In genomic region chr2:238261718-238262375, GRCh38 we compare ENCODE assay signal across 19 cellular contexts. TPM values are rescaled to one million over a fixed set of nuclear protein-coding genes. Genes with fewer than 3 reads are reported as not detected.
DNase-seq lines count a peak whose midpoint lies in the region; ATAC-seq, FAIRE-seq and TF ChIP-seq lines count a peak whose summit lies in the region.
"Had no signal": no experiment of that assay in that cellular context is flagged by ENCODE, and none has a peak within 500 bp of the region (broad histone marks: within the 10 kb centered on the region; RNA-seq: fewer than 3 reads in every experiment).

No MANE protein-coding gene starts in this region.

- TF ChIP-seq CTCF in MM.1S (IDR thresholded peaks at IDR 0.05; ENCODE audit: low read length) (no peak), kidney (IDR thresholded peaks at IDR 0.05; ENCODE audit: borderline replicate concordance, extremely low read depth, insufficient read depth) (no peak), psoas muscle (IDR thresholded peaks at IDR 0.05) (no peak)

- H3K27ac ChIP-seq in MM.1S (ENCODE audit: low read length) (peak overlapping the region; percentile 96; the same call in 1 of the 2 replicates), kidney (ENCODE audit: low read depth in 2 of 2, low read length in 2 of 2) (no peak overlapping the region), psoas muscle (peak overlapping the region; percentile 41)
- H3K27ac ChIP-seq: 22Rv1 had no signal

- no peak for FAIRE-seq in kidney (lab: Jason Lieb, UNC)
- FAIRE-seq: D721Med had no signal

- ATAC-seq in psoas muscle: no peak
- ATAC-seq in activated T-helper 17 cell treated with anti-CD3 and anti-CD28 coated beads, Interleukin-2, amount 50 U/mL, for 72 hours (replicated peaks): no peak

- 91 to 94% (median 93%) methylated on average over 15 to 16 of the region's 16 CpGs for WGBS in psoas muscle, 3 donors

- H3K27ac Mint-ChIP-seq in activated naive CD8-positive, alpha-beta T cell: peak overlapping the region; percentile 16
- H3K27ac Mint-ChIP-seq in activated naive CD8-positive, alpha-beta T cell treated with anti-CD3 and anti-CD28 coated beads for 36 hours: no peak overlapping the region
- H3K27ac Mint-ChIP-seq in activated T-helper 17 cell treated with anti-CD3 and anti-CD28 coated beads, Interleukin-2, amount 50 U/mL, for 72 hours: no peak overlapping the region
- H3K27ac Mint-ChIP-seq: CD8-positive, alpha-beta memory T cell had no signal

- intact Hi-C loops in kidney (cut with DNase I) (loop anchor here (10.0 kb wide), 1 partner anchor 397 kb away; no protein-coding TSS in a partner anchor), psoas muscle (cut with DNase I) (loop anchor here (5.0 kb wide), 3 partner anchors 60 to 100 kb away; partner anchors contain the start of gene ILKAP (in 2 of the 2))

- no peaks in the 10 kb centered on the region for H3K9me2 ChIP-seq in MM.1S (replicated peaks; ENCODE audit: insufficient read depth, low read length)

- no peaks in the 10 kb centered on the region for H3K4me1 Mint-ChIP-seq in activated naive CD8-positive, alpha-beta T cell (ENCODE audit: low read depth)
- H3K4me1 Mint-ChIP-seq in activated naive CD8-positive, alpha-beta T cell treated with anti-CD3 and anti-CD28 coated beads for 36 hours: peaks cover 5% of the 10 kb centered on the region
- H3K4me1 Mint-ChIP-seq in activated T-helper 17 cell treated with anti-CD3 and anti-CD28 coated beads, Interleukin-2, amount 50 U/mL, for 72 hours: peaks cover 7% of the 10 kb centered on the region

- H3K4me3 Mint-ChIP-seq in activated naive CD8-positive, alpha-beta T cell: no peak overlapping the region
- H3K4me3 Mint-ChIP-seq in activated naive CD8-positive, alpha-beta T cell treated with anti-CD3 and anti-CD28 coated beads for 36 hours: no peak overlapping the region
- no peak overlapping the region for H3K4me3 Mint-ChIP-seq in activated T-helper 17 cell treated with anti-CD3 and anti-CD28 coated beads, Interleukin-2, amount 50 U/mL, for 72 hours
- H3K4me3 Mint-ChIP-seq: CD8-positive, alpha-beta memory T cell had no signal

- H3K9me3 Mint-ChIP-seq in activated naive CD8-positive, alpha-beta T cell (ENCODE audit: low read depth): no peaks in the 10 kb centered on the region
- no peaks in the 10 kb centered on the region for H3K9me3 Mint-ChIP-seq in activated naive CD8-positive, alpha-beta T cell treated with anti-CD3 and anti-CD28 coated beads for 36 hours
- no peaks in the 10 kb centered on the region for H3K9me3 Mint-ChIP-seq in activated T-helper 17 cell treated with anti-CD3 and anti-CD28 coated beads, Interleukin-2, amount 50 U/mL, for 72 hours
- H3K9me3 Mint-ChIP-seq: CD8-positive, alpha-beta memory T cell had no signal

- H2AFZ ChIP-seq in MM.1S (ENCODE audit: low read length): no peak overlapping the region
- H2AFZ ChIP-seq: GM23248 had no signal

- peaks cover 92% of the 10 kb centered on the region for H3K4me1 ChIP-seq in MM.1S (ENCODE audit: low read length)
- peaks cover 17 to 28% of the 10 kb centered on the region in 2 donors for H3K4me1 ChIP-seq in kidney (ENCODE audit: control insufficient read depth in 1 of 2, insufficient read depth in 1 of 2, low read depth in 1 of 2, low read length in 2 of 2)
- peaks cover 24% of the 10 kb centered on the region for H3K4me1 ChIP-seq in psoas muscle

- no peaks in the 10 kb centered on the region for H3K9me3 ChIP-seq in MM.1S (replicated peaks; ENCODE audit: insufficient read depth, low read length)
- H3K9me3 ChIP-seq in kidney (ENCODE audit: control insufficient read depth in 1 of 2, low read length in 2 of 2): no peaks in the 10 kb centered on the region
- no peaks in the 10 kb centered on the region for H3K9me3 ChIP-seq in psoas muscle
- H3K9me3 ChIP-seq: BE2C had no signal

- no peak overlapping the region for H3K4me3 ChIP-seq in MM.1S (ENCODE audit: low read length)
- no peak overlapping the region for H3K4me3 ChIP-seq in kidney (ENCODE audit: low read length in 2 of 2)
- no peak overlapping the region for H3K4me3 ChIP-seq in psoas muscle
- H3K4me3 ChIP-seq: GM23248 had no signal

- peaks cover 2% of the 10 kb centered on the region for H3K36me3 Mint-ChIP-seq in activated naive CD8-positive, alpha-beta T cell
- H3K36me3 Mint-ChIP-seq in activated naive CD8-positive, alpha-beta T cell treated with anti-CD3 and anti-CD28 coated beads for 36 hours: peaks cover 22% of the 10 kb centered on the region
- H3K36me3 Mint-ChIP-seq in activated T-helper 17 cell treated with anti-CD3 and anti-CD28 coated beads, Interleukin-2, amount 50 U/mL, for 72 hours (ENCODE audit: low read depth): peaks cover 26% of the 10 kb centered on the region

- H3K36me3 ChIP-seq in MM.1S (replicated peaks; ENCODE audit: insufficient read depth, low read length) (no peaks in the 10 kb centered on the region), kidney (ENCODE audit: control insufficient read depth in 1 of 2, insufficient read depth in 2 of 2, low read length in 2 of 2) (peaks cover 21 to 52% of the 10 kb centered on the region in 2 donors), psoas muscle (ENCODE audit: insufficient read depth in 1 of 2, low read depth in 1 of 2) (peaks cover 6 to 88% of the 10 kb centered on the region in 2 donors)

- DNase-seq in activated naive CD8-positive, alpha-beta T cell treated with anti-CD3 and anti-CD28 coated beads for 36 hours: no peak
- DNase-seq in MM.1S (no peak), kidney (peak; percentile 54), psoas muscle (peak; percentile 4 to 39), NCI-H446 (lab: John Stamatoyannopoulos, UW) (no peak), RPMI8226 (no peak)
- DNase-seq: CD8-positive, alpha-beta memory T cell; DMS79 treated with DMSO at 0.1 percent for 48 hours; GM23248; NCI-H1092; NCI-H146; NCI-H2081; NCI-H524 treated with DMSO at 0.1 percent for 48 hours; SHP77 had no signal

- peaks cover 72% of the 10 kb centered on the region for H3F3A ChIP-seq in MM.1S (ENCODE audit: insufficient read depth, low read length)

- no peaks in the 10 kb centered on the region for H3K27me3 ChIP-seq in MM.1S (replicated peaks; ENCODE audit: insufficient read depth, low read length)
- no peaks in the 10 kb centered on the region for H3K27me3 ChIP-seq in psoas muscle (ENCODE audit: insufficient read depth in 3 of 3, low read length in 2 of 3)
- H3K27me3 ChIP-seq: BE2C had no signal

- no peaks in the 10 kb centered on the region for H3K27me3 Mint-ChIP-seq in activated naive CD8-positive, alpha-beta T cell
- no peaks in the 10 kb centered on the region for H3K27me3 Mint-ChIP-seq in activated naive CD8-positive, alpha-beta T cell treated with anti-CD3 and anti-CD28 coated beads for 36 hours
- no peaks in the 10 kb centered on the region for H3K27me3 Mint-ChIP-seq in activated T-helper 17 cell treated with anti-CD3 and anti-CD28 coated beads, Interleukin-2, amount 50 U/mL, for 72 hours
- H3K27me3 Mint-ChIP-seq: CD8-positive, alpha-beta memory T cell had no signal

- no peaks in the 10 kb centered on the region for H4K20me1 ChIP-seq in MM.1S (ENCODE audit: insufficient read depth, low read length)

- H3K9ac ChIP-seq in MM.1S (ENCODE audit: low read length) (no peak overlapping the region), kidney (ENCODE audit: low read length in 2 of 2) (no peak overlapping the region)
- H3K9ac ChIP-seq: GM23248 had no signal

- H3K79me2 ChIP-seq in MM.1S (ENCODE audit: low read length): peaks cover 13% of the 10 kb centered on the region; the same call in 1 of the 2 replicates

- H3K4me2 ChIP-seq in MM.1S (ENCODE audit: low read depth, low read length): no peak overlapping the region

RNA-seq across cellular contexts. Expression of gene HES6, which starts 22.0 kb away (rescaled TPM):
- total RNA-seq in activated naive CD8-positive, alpha-beta T cell treated with anti-CD3 and anti-CD28 coated beads for 36 hours: 1 to 10 TPM; 3.5 to 4.0 TPM
- total RNA-seq in kidney (5.2 TPM), psoas muscle (10 to 100 TPM in 2 of 4 donors, 1 to 10 TPM in 2; 4.1 to 13.1 (median 10.9) TPM)
- polyA plus RNA-seq in kidney (ENCODE audit: insufficient read depth, low read depth, low replicate concordance) (5.5 TPM), psoas muscle (10 to 100 TPM; 35.7 to 54.5 (median 40.6) TPM)
- 1 to 10 TPM; 1.3 to 4.8 TPM for total RNA-seq in activated T-helper 17 cell treated with anti-CD3 and anti-CD28 coated beads, Interleukin-2, amount 50 U/mL, for 72 hours

RNA-seq across cellular contexts. Expression of gene PER2, which starts 26.6 kb away (rescaled TPM):
- total RNA-seq in activated naive CD8-positive, alpha-beta T cell treated with anti-CD3 and anti-CD28 coated beads for 36 hours: 10 to 100 TPM; 15.3 to 17.5 TPM
- 28.4 TPM for total RNA-seq in kidney
- 1.8 TPM for polyA plus RNA-seq in kidney (ENCODE audit: insufficient read depth, low read depth, low replicate concordance)
- 10 to 100 TPM in 3 of 4 donors, 1 to 10 TPM in 1; 7.8 to 20.7 (median 13.1) TPM for total RNA-seq in psoas muscle
- polyA plus RNA-seq in psoas muscle: 1 to 10 TPM; 1.9 to 2.5 (median 2.4) TPM
- total RNA-seq in activated T-helper 17 cell treated with anti-CD3 and anti-CD28 coated beads, Interleukin-2, amount 50 U/mL, for 72 hours: 10 to 100 TPM in 1 of 2 donors, 1 to 10 TPM in 1; 6.2 to 23.7 TPM

RNA-seq across cellular contexts. Expression of gene ILKAP, which starts 58.4 kb away (rescaled TPM):
- total RNA-seq in activated naive CD8-positive, alpha-beta T cell treated with anti-CD3 and anti-CD28 coated beads for 36 hours: 10 to 100 TPM; 52.9 to 54.7 TPM
- 47.7 TPM for total RNA-seq in kidney
- polyA plus RNA-seq in kidney (ENCODE audit: insufficient read depth, low read depth, low replicate concordance): 38.4 TPM
- 10 to 100 TPM; 31.8 to 43.8 (median 39.3) TPM for total RNA-seq in psoas muscle
- 10 to 100 TPM; 55.2 to 66.6 (median 58.4) TPM for polyA plus RNA-seq in psoas muscle
- 10 to 100 TPM; 33.6 to 53.6 TPM for total RNA-seq in activated T-helper 17 cell treated with anti-CD3 and anti-CD28 coated beads, Interleukin-2, amount 50 U/mL, for 72 hours

RNA-seq across cellular contexts. Expression of gene TRAF3IP1, which starts 58.5 kb away (rescaled TPM):
- 10 to 100 TPM in 1 of 2 experiments, 1 to 10 TPM in 1; 8.4 to 11.0 TPM for total RNA-seq in activated naive CD8-positive, alpha-beta T cell treated with anti-CD3 and anti-CD28 coated beads for 36 hours
- 24.2 TPM for total RNA-seq in kidney
- polyA plus RNA-seq in kidney (ENCODE audit: insufficient read depth, low read depth, low replicate concordance): 6.4 TPM
- total RNA-seq in psoas muscle: 10 to 100 TPM; 14.9 to 24.7 (median 18.4) TPM
- polyA plus RNA-seq in psoas muscle: 10 to 100 TPM in 1 of 3 donors, 1 to 10 TPM in 2; 2.9 to 30.9 (median 6.9) TPM
- total RNA-seq in activated T-helper 17 cell treated with anti-CD3 and anti-CD28 coated beads, Interleukin-2, amount 50 U/mL, for 72 hours: 1 to 10 TPM; 3.4 to 7.2 TPM

Comparison
In these comparisons a context has a peak if more than half of its experiments do, and no peak if none do; other contexts are left out.
1. DNase-seq: peak in kidney (single experiment) and psoas muscle (2 of 2); none in activated naive CD8-positive, alpha-beta T cell treated with anti-CD3 and anti-CD28 coated beads for 36 hours (single experiment), MM.1S (single experiment), NCI-H446 (0 of 2) and RPMI8226 (single experiment).
2. H3K27ac ChIP-seq: peak in MM.1S (single experiment) and psoas muscle (single experiment); none in kidney (0 of 2).